ENCODE assay signal across 7 cellular contexts in the genomic region with DNA sequence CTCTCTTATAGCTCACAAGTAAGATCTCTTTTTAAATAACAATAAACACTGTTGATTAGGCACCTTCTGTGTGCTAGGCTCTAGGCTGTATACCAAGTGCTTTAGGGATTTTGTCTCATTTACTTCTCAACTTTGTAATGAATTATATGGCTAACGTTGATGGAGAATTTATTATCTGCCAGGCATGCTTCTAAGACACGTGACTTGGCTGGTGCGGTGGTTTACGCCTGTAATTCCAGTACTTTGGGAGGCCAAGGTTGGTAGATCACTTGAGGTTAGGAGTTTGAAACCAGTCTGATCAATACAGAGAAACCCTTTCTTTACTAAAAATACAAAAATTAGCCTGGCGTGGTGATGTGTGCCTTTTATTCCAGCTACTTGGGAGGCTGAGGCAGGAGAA.
"Had no signal": no experiment of that assay in that cellular context is flagged by ENCODE, and none has a peak within 500 bp of the region (broad histone marks: within the 10 kb centered on the region; RNA-seq: fewer than 3 reads in every experiment).

No MANE protein-coding gene starts in this region.

- H2AFZ ChIP-seq: GM23338 had no signal

- ATAC-seq: GM23338, HCT116, HepG2 had no signal

- DNase-seq: HFFc6, KG1 had no signal

- H3K36me3 ChIP-seq: HAP-1 had no signal

- H3K27ac ChIP-seq: HL-60 had no signal

- H3K4me1 ChIP-seq: HAP-1 had no signal

- H3K4me2 ChIP-seq: GM23338 had no signal

- H3K4me3 ChIP-seq: GM23338, HAP-1 had no signal
